11 cellular contexts compared by ENCODE assay signal in the genomic region with DNA sequence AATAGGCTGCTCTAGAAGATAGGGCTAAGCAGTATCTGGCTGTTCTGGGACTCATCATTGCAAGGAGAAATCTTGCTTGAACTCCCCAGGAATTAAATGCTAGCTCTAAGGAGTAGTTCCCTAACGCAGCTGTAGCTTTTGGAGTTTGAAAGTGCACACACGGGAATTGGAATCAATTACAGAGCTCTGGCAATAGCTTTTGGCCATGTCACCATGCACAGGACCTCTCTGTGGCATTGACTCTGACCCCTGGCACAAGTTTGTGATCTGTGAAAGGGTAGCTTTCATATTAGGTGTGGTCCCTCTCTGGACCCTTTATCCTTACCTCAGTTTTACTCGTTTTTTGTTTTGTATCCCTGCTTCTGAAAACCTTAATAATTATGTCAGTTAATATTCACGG.
"Had no signal": no experiment of that assay in that cellular context is flagged by ENCODE, and none has a peak within 500 bp of the region (broad histone marks: within the 10 kb centered on the region; RNA-seq: fewer than 3 reads in every experiment).

No MANE protein-coding gene starts in this region.

- H3K9ac ChIP-seq: GM23248 had no signal

- H3K4me1 ChIP-seq: HAP-1 had no signal

- DNase-seq: GM23248, GOT3, H7, H9, HCEC 1CT, HFFc6 had no signal

- H3K9me3 ChIP-seq: HAP-1 had no signal

- H3K36me3 ChIP-seq: HAP-1 had no signal

- ATAC-seq: HCT116 had no signal

- H3K4me3 ChIP-seq: GM23248, GM23338, HAP-1 had no signal

- H3K27ac ChIP-seq: GM23248 had no signal

- FAIRE-seq: H1, H54 had no signal

- H2AFZ ChIP-seq: GM23248, GM23338 had no signal
